ENCODE assay signal across 27 cellular contexts in genomic region chr6:44020148-44020547, GRCh38.
DNase-seq lines count a peak whose midpoint lies in the region; ATAC-seq and TF ChIP-seq lines count a peak whose summit lies in the region.
"Had no signal": no experiment of that assay in that cellular context is flagged by ENCODE, and none has a peak within 500 bp of the region (broad histone marks: within the 10 kb centered on the region; RNA-seq: fewer than 3 reads in every experiment).

No MANE protein-coding gene starts in this region.

- H3K36me3 ChIP-seq in right atrium auricular region (no peaks in the 10 kb centered on the region), ovary (no peaks in the 10 kb centered on the region)
- H3K36me3 ChIP-seq: breast epithelium, colonic mucosa, Peyer's patch had no signal

- H3K27ac ChIP-seq in right atrium auricular region, result no peak overlapping the region
- no peak overlapping the region for H3K27ac ChIP-seq in ovary
- H3K27ac ChIP-seq: breast epithelium, colonic mucosa, GM23248, Peyer's patch had no signal

- no peak for DNase-seq in Right ventricle myocardium inferior (ENCODE audit: missing footprints)
- DNase-seq in right atrium auricular region (ENCODE audit: low spot score), result no peak
- peak; percentile 61 for DNase-seq in left ventricle myocardium superior
- peak; percentile 33 to 67 (median 49) for DNase-seq in ovary
- no peak for DNase-seq in SKM-1 (lab: John Stamatoyannopoulos, UW; ENCODE audit: unreplicated experiment)
- DNase-seq in stimulated activated naive CD4-positive, alpha-beta T cell treated with Interleukin-2 at 50 U/mL for 16 hours (lab: John Stamatoyannopoulos, UW), result no peak
- DNase-seq: activated CD8-positive, alpha-beta T cell treated with anti-CD3 and anti-CD28 coated beads, Interleukin-2, amount 10 ng/mL, durations not matched to agents 7 days and 5 days; activated naive CD4-positive, alpha-beta T cell; activated T-cell treated with anti-CD3 and anti-CD28 coated beads, Interleukin-2, amount 50 U/mL, for 1 hour; AML-193; colonic mucosa; GM23248; head of caudate nucleus; HFFc6; left colon; MM.1S; NCI-H1417 treated with DMSO at 0.1 percent for 48 hours; NCI-H524; nephron progenitor cell; NK-92 treated with Interleukin-12 subunit alpha and Interleukin-12 subunit beta, amount 100 ng/mL, for 24 hours; stimulated activated CD4-positive, alpha-beta T cell treated with anti-CD3 and anti-CD28 coated beads, Interleukin-15, amount 100 ng/mL, for 24 hours; trophoblast cell had no signal

- no peak for TF ChIP-seq CTCF in right atrium auricular region (IDR thresholded peaks at IDR 0.05)
- TF ChIP-seq CTCF in ovary (IDR thresholded peaks at IDR 0.05), result no peak

- no peaks in the 10 kb centered on the region for H3K4me1 ChIP-seq in right atrium auricular region
- H3K4me1 ChIP-seq in ovary (ENCODE audit: insufficient read depth), result peaks cover 2% of the 10 kb centered on the region
- H3K4me1 ChIP-seq: breast epithelium, colonic mucosa, Peyer's patch had no signal

- TF ChIP-seq POLR2A in ovary (IDR thresholded peaks at IDR 0.05), result no peak

- 42 to 45% (median 44%) methylated on average over 2 of the region's 2 CpGs for WGBS in ovary, 3 donors

- H3K4me3 ChIP-seq in right atrium auricular region, result no peak overlapping the region
- H3K4me3 ChIP-seq in ovary, result no peak overlapping the region
- H3K4me3 ChIP-seq: breast epithelium, colonic mucosa, GM23248, K562, Peyer's patch had no signal

- intact Hi-C loops in Right ventricle myocardium inferior (cut with DNase I), result no loop called here
- intact Hi-C loops in left ventricle myocardium superior (cut with micrococcal nuclease), result no loop called here
- intact Hi-C loops in ovary (cut with DNase I), result no loop called here

- H3K9me3 ChIP-seq in right atrium auricular region (no peaks in the 10 kb centered on the region), ovary (no peaks in the 10 kb centered on the region)
- H3K9me3 ChIP-seq: breast epithelium, colonic mucosa, Peyer's patch had no signal

- H3K27me3 ChIP-seq in right atrium auricular region, result no peaks in the 10 kb centered on the region
- no peaks in the 10 kb centered on the region for H3K27me3 ChIP-seq in ovary
- H3K27me3 ChIP-seq: breast epithelium, colonic mucosa, Peyer's patch had no signal

- ATAC-seq in Right ventricle myocardium inferior (peak; percentile 89), left ventricle myocardium superior (peak; percentile 92), HG02938 (IDR thresholded peaks at IDR 0.05; ENCODE audit: unreplicated experiment) (no peak), GM19395 (IDR thresholded peaks at IDR 0.05; ENCODE audit: unreplicated experiment) (no peak)
- ATAC-seq: activated CD8-positive, alpha-beta T cell treated with anti-CD3 and anti-CD28 coated beads, Interleukin-2, amount 10 ng/mL, durations not matched to agents 7 days and 5 days; K562; left colon had no signal

- TF ChIP-seq EP300 in ovary (IDR thresholded peaks at IDR 0.05), result no peak

Comparison
In these comparisons a context has a peak if more than half of its experiments do, and no peak if none do; other contexts are left out.
1. DNase-seq: peak in left ventricle myocardium superior (single experiment) and ovary (5 of 5); none in Right ventricle myocardium inferior (single experiment), right atrium auricular region (single experiment), SKM-1 (single experiment) and stimulated activated naive CD4-positive, alpha-beta T cell treated with Interleukin-2 at 50 U/mL for 16 hours (single experiment).
2. ATAC-seq: peak in Right ventricle myocardium inferior (single experiment) and left ventricle myocardium superior (single experiment); none in HG02938 (single experiment) and GM19395 (single experiment).